Comparison of ENCODE assay signal across 25 cellular contexts in the genomic region with DNA sequence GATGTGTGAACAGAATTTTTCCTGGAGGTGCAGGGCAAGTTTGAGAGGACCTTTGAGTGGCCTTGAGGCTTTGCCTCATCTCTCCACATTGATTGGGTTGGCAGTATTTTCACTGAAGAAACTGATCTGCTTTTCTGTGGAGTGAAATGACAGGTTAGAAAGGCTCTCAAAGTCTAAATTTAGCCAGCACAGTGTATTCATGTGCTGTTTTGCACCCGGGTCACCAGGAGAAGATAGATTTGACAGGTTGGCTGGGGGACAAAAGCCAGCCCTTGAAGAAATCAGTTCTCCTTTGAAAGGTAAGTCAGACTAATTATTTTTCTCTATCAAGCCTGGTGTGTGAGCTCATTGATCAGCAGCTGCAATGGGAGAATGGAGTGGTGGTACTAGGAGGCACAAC.
"Had no signal": no experiment of that assay in that cellular context is flagged by ENCODE, and none has a peak within 500 bp of the region (broad histone marks: within the 10 kb centered on the region; RNA-seq: fewer than 3 reads in every experiment).

No MANE protein-coding gene starts in this region.

- H3K4me3 ChIP-seq: esophagus squamous epithelium, gastroesophageal sphincter, lower lobe of right lung, spleen, testis had no signal

- H3K27ac ChIP-seq: lower lobe of right lung, spleen, testis had no signal

- H3K9me3 ChIP-seq: esophagus squamous epithelium, gastroesophageal sphincter, lower lobe of right lung, spleen, testis had no signal

- DNase-seq: activated CD4-positive, alpha-beta memory T cell treated with anti-CD3 and anti-CD28 coated beads for 36 hours; activated CD4-positive, alpha-beta T cell treated with anti-CD3 and anti-CD28 coated beads for 4 hours; activated CD4-positive, CD25-positive, alpha-beta regulatory T cell; activated effector memory CD4-positive, alpha-beta T cell treated with anti-CD3 and anti-CD28 coated beads, Interleukin-2, amount 50 U/mL, for 16 hours; activated naive CD4-positive, alpha-beta T cell treated with anti-CD3 and anti-CD28 coated beads, Interleukin-2, amount 10 ng/mL, durations not matched to agents 7 days and 5 days; activated T-cell treated with anti-CD3 and anti-CD28 coated beads for 4 hours; amygdala; caudate nucleus; esophagus squamous epithelium; head of caudate nucleus; islet precursor cell; left colon; lower lobe of right lung; naive thymus-derived CD4-positive, alpha-beta T cell; occipital lobe; posterior cingulate gyrus; retina; spleen; stimulated activated CD4-positive, alpha-beta T cell treated with anti-CD3 and anti-CD28 coated beads, Interleukin-4, amount 100 ng/mL, for 1 hour; stimulated activated naive CD4-positive, alpha-beta T cell; SW 1271; T-helper 17 cell; testis had no signal

- H3K4me1 ChIP-seq: lower lobe of right lung, spleen, testis had no signal

- FAIRE-seq: colon had no signal

- ATAC-seq: gastroesophageal sphincter; left colon; lower lobe of right lung; naive thymus-derived CD4-positive, alpha-beta T cell; T-helper 17 cell had no signal

- H3K36me3 ChIP-seq: esophagus squamous epithelium, lower lobe of right lung, spleen had no signal

- H3K27me3 ChIP-seq: esophagus squamous epithelium, gastroesophageal sphincter, testis had no signal
